9 cellular contexts compared by ENCODE assay signal in the genomic region with DNA sequence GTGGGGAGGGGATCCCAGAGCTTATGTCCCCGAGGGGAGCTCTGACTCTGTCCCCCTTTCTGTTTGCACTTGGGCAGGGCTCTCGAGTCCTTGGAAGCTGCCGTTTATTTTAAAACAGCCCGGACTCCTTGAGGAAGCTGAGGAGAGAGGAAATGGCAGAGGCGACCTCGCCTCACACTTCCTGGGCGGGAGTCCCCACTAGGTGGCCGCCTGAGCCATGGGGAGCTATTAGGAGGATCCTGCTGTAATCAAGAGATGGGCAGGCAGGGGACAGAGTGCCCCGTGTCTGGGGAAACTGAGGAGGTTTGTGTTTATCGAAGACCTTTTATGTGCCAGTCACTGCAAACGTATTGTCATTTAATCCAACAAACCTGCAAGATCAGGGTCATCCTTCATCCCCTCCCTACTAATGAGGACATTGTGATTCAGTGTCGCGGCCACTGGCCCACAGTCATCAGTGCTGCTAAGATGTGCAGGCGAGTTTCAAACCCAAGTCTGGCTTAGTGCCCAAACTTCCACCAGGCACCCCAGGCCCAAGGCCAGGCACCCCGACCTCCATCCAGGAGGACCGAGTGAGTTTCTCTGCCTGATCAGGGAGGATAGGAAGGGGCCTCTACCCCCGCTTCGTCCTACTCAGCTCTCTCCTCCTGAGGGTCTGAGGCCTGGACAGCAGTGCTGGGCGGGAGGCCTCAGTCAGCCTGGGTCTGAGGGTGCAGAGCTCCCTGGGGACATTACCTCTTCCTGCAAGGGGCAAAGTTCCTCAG.
DNase-seq lines count a peak whose midpoint lies in the region; ATAC-seq and TF ChIP-seq lines count a peak whose summit lies in the region.
"Had no signal": no experiment of that assay in that cellular context is flagged by ENCODE, and none has a peak within 500 bp of the region (broad histone marks: within the 10 kb centered on the region; RNA-seq: fewer than 3 reads in every experiment).

No MANE protein-coding gene starts in this region.

- peak; percentile 21; the same call in 1 of the 2 replicates for TF ChIP-seq CTCF in Loucy (conservative IDR thresholded peaks at IDR 0.05; ENCODE audit: low read length)
- TF ChIP-seq CTCF in fibroblast of lung (conservative IDR thresholded peaks at IDR 0.05 in 1 of 2, IDR thresholded peaks at IDR 0.05 in 1 of 2; ENCODE audit: low read depth in 1 of 2, low read length in 2 of 2): peak; percentile 36 to 49
- peak; percentile 53 for TF ChIP-seq CTCF in progenitor cell of endocrine pancreas (IDR thresholded peaks at IDR 0.05; ENCODE audit: unreplicated experiment)

- no peaks in the 10 kb centered on the region for H4K20me1 ChIP-seq in Loucy (ENCODE audit: insufficient read depth, low read length, poor library complexity, severe bottlenecking)
- no peaks in the 10 kb centered on the region for H4K20me1 ChIP-seq in fibroblast of lung (ENCODE audit: control insufficient read depth, extremely low read depth, insufficient read depth, low read length)

- H3K4me3 ChIP-seq in Loucy (ENCODE audit: low read length, poor library complexity, severe bottlenecking) (no peak overlapping the region), fibroblast of lung (replicated peaks in 1 of 4; ENCODE audit: control extremely low read depth in 1 of 4, insufficient read depth in 1 of 4, low read depth in 3 of 4, low read length in 4 of 4) (no peak overlapping the region)

- no peaks in the 10 kb centered on the region for H3K9me3 Mint-ChIP-seq in progenitor cell of endocrine pancreas (ENCODE audit: low read depth)
- H3K9me3 Mint-ChIP-seq: CD14-positive monocyte had no signal

- H3K9ac ChIP-seq in Loucy (ENCODE audit: low read depth, low read length, poor library complexity, severe bottlenecking) (no peak overlapping the region), fibroblast of lung (ENCODE audit: insufficient read depth, low read length) (no peak overlapping the region)

- no peaks in the 10 kb centered on the region; the same call in 1 of the 2 replicates for H3K9me3 ChIP-seq in Loucy (ENCODE audit: insufficient read depth, low read depth, low read length)
- no peaks in the 10 kb centered on the region for H3K9me3 ChIP-seq in fibroblast of lung (ENCODE audit: control insufficient read depth, insufficient read depth, low read depth, low read length)

- H3K36me3 Mint-ChIP-seq in progenitor cell of endocrine pancreas (ENCODE audit: insufficient read depth): no peaks in the 10 kb centered on the region
- H3K36me3 Mint-ChIP-seq: CD14-positive monocyte had no signal

- no peaks in the 10 kb centered on the region for H3K27me3 ChIP-seq in Loucy (ENCODE audit: insufficient read depth, low read length, poor library complexity, severe bottlenecking)
- H3K27me3 ChIP-seq in fibroblast of lung (ENCODE audit: control insufficient read depth, insufficient read depth, low read length): no peaks in the 10 kb centered on the region

- no peak overlapping the region for H3K4me3 Mint-ChIP-seq in progenitor cell of endocrine pancreas (ENCODE audit: low read depth)
- H3K4me3 Mint-ChIP-seq: CD14-positive monocyte had no signal

- H3K36me3 ChIP-seq in Loucy (ENCODE audit: insufficient read depth, low read length) (no peaks in the 10 kb centered on the region), fibroblast of lung (ENCODE audit: control insufficient read depth, insufficient read depth, low read length) (no peaks in the 10 kb centered on the region)

- H3K9me2 ChIP-seq in Loucy (replicated peaks; ENCODE audit: low read depth, low read length): no peaks in the 10 kb centered on the region

- H3K4me1 Mint-ChIP-seq in progenitor cell of endocrine pancreas (ENCODE audit: low read depth): no peaks in the 10 kb centered on the region

- H3K27ac Mint-ChIP-seq in progenitor cell of endocrine pancreas: no peak overlapping the region

- no peak overlapping the region for H2AFZ ChIP-seq in Loucy (ENCODE audit: low read length)
- no peak overlapping the region for H2AFZ ChIP-seq in fibroblast of lung (ENCODE audit: low read length)

- no peaks in the 10 kb centered on the region for H3F3A ChIP-seq in Loucy (ENCODE audit: low read depth)

- peak; percentile 11 for DNase-seq in NCI-H1436 (lab: John Stamatoyannopoulos, UW)
- no peak for DNase-seq in NCI-H1436 treated with DMSO at 0.1 percent for 48 hours (lab: John Stamatoyannopoulos, UW)
- DNase-seq in fibroblast of lung (ENCODE audit: low read depth in 2 of 2): peak; percentile 15 to 19
- no peak for DNase-seq in progenitor cell of endocrine pancreas (ENCODE audit: low spot score, unreplicated experiment)
- DNase-seq in NCI-H146 (lab: John Stamatoyannopoulos, UW): no peak

- ATAC-seq in HG03280 (IDR thresholded peaks at IDR 0.05; ENCODE audit: unreplicated experiment) (no peak), GM18870 (IDR thresholded peaks at IDR 0.05; ENCODE audit: unreplicated experiment) (no peak)

- no peak overlapping the region for H3K4me2 ChIP-seq in Loucy (ENCODE audit: low read depth, low read length, poor library complexity, severe bottlenecking)
- H3K4me2 ChIP-seq in fibroblast of lung (ENCODE audit: extremely low read depth, insufficient read depth, low read length): no peak overlapping the region

- H3K27me3 Mint-ChIP-seq in progenitor cell of endocrine pancreas: peaks cover 11% of the 10 kb centered on the region

- H3K4me1 ChIP-seq in Loucy (ENCODE audit: insufficient read depth, low read length, poor library complexity, severe bottlenecking) (no peaks in the 10 kb centered on the region), fibroblast of lung (ENCODE audit: control insufficient read depth, extremely low read depth, insufficient read depth, low read length) (no peaks in the 10 kb centered on the region)

- H3K79me2 ChIP-seq in Loucy (ENCODE audit: insufficient read depth, low read length): no peaks in the 10 kb centered on the region
- H3K79me2 ChIP-seq in fibroblast of lung (ENCODE audit: control insufficient read depth, insufficient read depth, low read length): no peaks in the 10 kb centered on the region

- H3K27ac ChIP-seq in fibroblast of lung (ENCODE audit: insufficient read depth, low read length): no peak overlapping the region

Comparison
In these comparisons a context has a peak if more than half of its experiments do, and no peak if none do; other contexts are left out.
1. DNase-seq: peak in NCI-H1436 (single experiment) and fibroblast of lung (2 of 2); none in NCI-H1436 treated with DMSO at 0.1 percent for 48 hours (single experiment), progenitor cell of endocrine pancreas (single experiment) and NCI-H146 (single experiment).
2. Peak in every context shown above with its lines, with median percentiles within 50 percentile points of each other: CTCF ChIP-seq.